ENCODE assay signal across 8 cellular contexts in the genomic region with DNA sequence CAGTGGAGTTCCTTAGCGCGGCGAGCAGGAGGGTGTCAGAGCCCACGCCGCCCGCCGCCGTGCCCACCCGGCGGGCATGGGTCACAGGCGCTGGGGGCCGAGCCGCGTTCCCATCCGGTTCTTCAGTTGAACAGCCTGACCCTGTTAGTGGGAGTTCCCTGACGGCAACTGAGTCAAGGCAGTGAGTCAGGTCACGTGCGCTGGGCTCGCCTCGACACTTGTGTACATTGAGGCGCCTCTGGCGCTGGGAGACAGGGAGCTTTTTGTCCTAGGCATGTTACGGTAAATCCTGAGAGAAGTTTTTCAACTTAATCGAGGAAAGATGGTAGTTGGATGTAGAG. TPM values are rescaled to one million over a fixed set of nuclear protein-coding genes. Genes with fewer than 3 reads are reported as not detected.
DNase-seq lines count a peak whose midpoint lies in the region; ATAC-seq and TF ChIP-seq lines count a peak whose summit lies in the region.

No MANE protein-coding gene starts in this region.

- CTCF ChIA-PET in CD4-positive, alpha-beta T cell (lab: Charles Lee) = interaction anchor here (1.2 to 4.2 kb wide), 3 partner anchors 46 to 327 kb away, joined by 4 to 30 read pairs (median 7); no protein-coding TSS in a partner anchor
- CTCF ChIA-PET in HEK293T (lab: Yijun Ruan, JAX) = no interaction called here

- TF ChIP-seq CTCF in CD4-positive, alpha-beta T cell (IDR thresholded peaks at IDR 0.05) = no peak
- no peak for TF ChIP-seq CTCF in nephron (IDR thresholded peaks at IDR 0.05; ENCODE audit: unreplicated experiment in 3 of 3)
- no peak for TF ChIP-seq CTCF in stomach (IDR thresholded peaks at IDR 0.05)

- H3K9me3 ChIP-seq in CD4-positive, alpha-beta T cell (ENCODE audit: control insufficient read depth, low read length) = no peaks in the 10 kb centered on the region
- H3K9me3 ChIP-seq in stomach = no peaks in the 10 kb centered on the region

- no peaks in the 10 kb centered on the region for H3K9me3 Mint-ChIP-seq in CD4-positive, alpha-beta T cell
- no peaks in the 10 kb centered on the region for H3K9me3 Mint-ChIP-seq in nephron

- H3K4me3 ChIP-seq in stomach = peak overlapping the region; percentile 76 to 99 (median 96)

- no peak for TF ChIP-seq EP300 in stomach (IDR thresholded peaks at IDR 0.05)

- peak overlapping the region; percentile 78 for H3K27ac ChIP-seq in CD4-positive, alpha-beta T cell (ENCODE audit: low read depth, low read length)
- peak overlapping the region; percentile 93 to 100 (median 99) for H3K27ac ChIP-seq in stomach

- H3K27ac Mint-ChIP-seq in CD4-positive, alpha-beta T cell = peak overlapping the region; percentile 97
- peak overlapping the region; percentile 62 to 95 (median 81) for H3K27ac Mint-ChIP-seq in nephron

- no peaks in the 10 kb centered on the region for H3K27me3 ChIP-seq in CD4-positive, alpha-beta T cell (ENCODE audit: control insufficient read depth, insufficient read depth, low read length)
- no peaks in the 10 kb centered on the region for H3K27me3 ChIP-seq in stomach

- peaks cover 30 to 49% (median 46%) of the 10 kb centered on the region in 4 donors for H3K4me1 ChIP-seq in stomach

- H3K27me3 Mint-ChIP-seq in CD4-positive, alpha-beta T cell = no peaks in the 10 kb centered on the region
- no peaks in the 10 kb centered on the region for H3K27me3 Mint-ChIP-seq in nephron (ENCODE audit: low read depth)

- intact Hi-C loops in CD4-positive, alpha-beta T cell (cut with DNase I, micrococcal nuclease) = loop anchor here (1.0 to 10.0 kb wide), 8 partner anchors 45 to 1052 kb away; partner anchors contain the start of genes ABTB1 (in 1 of the 2), IFT122 (in 1 of the 2) and RPN1 (in 1 of the 2)
- intact Hi-C loops in stomach (cut with DNase I; ENCODE audit: low total_unique reads) = no loop called here

- no peak for TF ChIP-seq POLR2A in stomach (IDR thresholded peaks at IDR 0.05)

- peak overlapping the region; percentile 94 for H3K4me3 Mint-ChIP-seq in CD4-positive, alpha-beta T cell
- peak overlapping the region; percentile 94 to 98 (median 95) for H3K4me3 Mint-ChIP-seq in nephron

- H3K36me3 ChIP-seq in stomach = no peaks in the 10 kb centered on the region

- peaks cover 63% of the 10 kb centered on the region for H3K4me1 Mint-ChIP-seq in CD4-positive, alpha-beta T cell (ENCODE audit: low read depth)
- H3K4me1 Mint-ChIP-seq in nephron = peaks cover 41% of the 10 kb centered on the region

- POLR2A ChIA-PET in CD4-positive, alpha-beta T cell (lab: Charles Lee) = interaction anchor here (0.7 to 3.6 kb wide), 11 partner anchors 9 to 153 kb away, joined by 3 to 38 read pairs (median 5); partner anchors contain the start of gene ACAD9
- POLR2A ChIA-PET in HEK293T (lab: Yijun Ruan, JAX) = interaction anchor here (0.7 to 2.0 kb wide), 2 partner anchors 46 to 153 kb away, joined by 3 to 10 read pairs; no protein-coding TSS in a partner anchor

- DNase-seq in CD4-positive, alpha-beta T cell = peak in 6 of 10 experiments; percentile 12 to 40 (median 20)
- DNase-seq in HEK293T (ENCODE audit: extremely low spot score) (peak; percentile 33), OCI-M1 (lab: John Stamatoyannopoulos, UW) (peak; percentile 36), activated gamma-delta T cell (lab: John Stamatoyannopoulos, UW) (peak; percentile 18), fibroblast of the conjunctiva (ENCODE audit: low read depth) (peak; percentile 28), stomach (peak; percentile 61), NCI-H1417 treated with DMSO at 0.1 percent for 48 hours (lab: John Stamatoyannopoulos, UW) (no peak)

- peaks cover 36% of the 10 kb centered on the region for H3K36me3 Mint-ChIP-seq in CD4-positive, alpha-beta T cell (ENCODE audit: low read depth)
- peaks cover 6% of the 10 kb centered on the region for H3K36me3 Mint-ChIP-seq in nephron (ENCODE audit: low read depth)

- ATAC-seq in CD4-positive, alpha-beta T cell (ENCODE audit: poor library complexity) = no peak

- 0 to 1% (median 0%) methylated on average over 19 to 24 of the region's 24 CpGs for WGBS in stomach, 5 donors

TF ChIP-seq in HEK293T, 16 proteins besides CTCF, POLR2A, EP300 and RAD21:
- TF ChIP-seq FOXM1 (IDR thresholded peaks at IDR 0.05; ENCODE audit: borderline replicate concordance) (no peak), HDGF (IDR thresholded peaks at IDR 0.05; ENCODE audit: borderline replicate concordance) (no peak), CTBP1 (IDR thresholded peaks at IDR 0.05; ENCODE audit: borderline replicate concordance) (no peak)

RNA-seq across cellular contexts. Expression of gene RAB7A, which starts 0.7 kb away (rescaled TPM):
- total RNA-seq in CD4-positive, alpha-beta T cell = 100 to 1,000 TPM; 113 to 121 TPM
- 100 to 1,000 TPM in 2 of 5 donors, 10 to 100 TPM in 3; 33.6 to 159 (median 85.8) TPM for total RNA-seq in stomach
- 100 to 1,000 TPM in 2 of 3 donors, 10 to 100 TPM in 1; 96.6 to 166 (median 134) TPM for polyA plus RNA-seq in stomach
